In the genomic region with DNA sequence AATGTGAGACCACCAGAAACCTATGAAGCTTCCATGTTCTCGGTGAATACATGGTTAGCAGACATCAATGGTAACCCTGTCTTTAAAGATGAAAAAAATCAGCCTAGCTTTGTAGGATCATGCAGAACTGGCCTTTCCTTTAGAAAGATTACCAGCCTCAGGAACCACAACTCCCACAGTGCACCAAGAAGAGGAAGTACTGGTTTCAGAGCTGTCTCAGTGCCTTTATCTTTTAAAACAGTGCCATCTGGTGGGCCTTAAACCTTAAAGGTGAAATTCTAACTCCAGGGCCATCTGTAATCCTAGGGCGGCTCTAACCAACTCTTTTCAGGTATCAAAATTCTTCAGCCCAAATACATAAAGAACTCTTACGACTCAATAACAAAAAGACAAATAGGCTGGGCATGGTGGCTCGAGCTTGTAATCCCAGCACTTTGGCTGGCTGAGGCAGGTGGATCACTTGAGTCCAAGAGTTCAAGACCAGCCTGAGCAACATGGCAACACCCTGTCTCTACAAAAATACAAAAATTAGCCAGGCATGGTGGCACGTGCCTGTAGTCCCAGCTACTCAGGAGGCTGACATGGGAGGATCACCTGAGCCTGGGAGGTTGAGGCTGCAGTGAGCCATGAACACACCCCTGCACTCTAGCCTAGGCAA, we compare ENCODE assay signal across 8 cellular contexts. TPM values are rescaled to one million over a fixed set of nuclear protein-coding genes. Genes with fewer than 3 reads are reported as not detected.
DNase-seq lines count a peak whose midpoint lies in the region; ATAC-seq and TF ChIP-seq lines count a peak whose summit lies in the region.

No MANE protein-coding gene starts in this region.

- H3K4me3 Mint-ChIP-seq in activated CD4-positive, alpha-beta T cell treated with anti-CD3 and anti-CD28 coated beads, Interleukin-2, amount 10 ng/mL, durations not matched to agents 24 days and 14 days, result no peak overlapping the region

- no peaks in the 10 kb centered on the region for H3K27me3 ChIP-seq in BLaER1 treated with 17β-estradiol and CSF1 and Interleukin-3, amounts not matched to agents 10 nM and 100 nM

- H3K4me1 ChIP-seq in BLaER1 treated with 17β-estradiol and CSF1 and Interleukin-3, amounts not matched to agents 10 nM and 100 nM, result peaks cover 48 to 64% (median 57%) of the 10 kb centered on the region in 10 experiments

- DNase-seq in NCI-H524 (lab: John Stamatoyannopoulos, UW) (peak; percentile 56 to 85), epithelial cell of proximal tubule (ENCODE audit: low read depth) (peak; percentile 48), myocyte (ENCODE audit: low read depth) (peak; percentile 87), ureter (ENCODE audit: low spot score) (peak; percentile 66)
- peak; percentile 90 for DNase-seq in activated CD4-positive, alpha-beta T cell treated with anti-CD3 and anti-CD28 coated beads, Interleukin-2, amount 10 ng/mL, durations not matched to agents 24 days and 14 days

- peaks cover 23 to 66% (median 44%) of the 10 kb centered on the region in 11 experiments; a peak in 20 of 22 replicates for H4K20me1 ChIP-seq in BLaER1 treated with 17β-estradiol and CSF1 and Interleukin-3, amounts not matched to agents 10 nM and 100 nM

- H3K27ac ChIP-seq in BLaER1 treated with 17β-estradiol and CSF1 and Interleukin-3, amounts not matched to agents 10 nM and 100 nM, result peak overlapping the region in 1 of 11 experiments; percentile 69; a peak in 1 of 22 replicates

- H3K9ac ChIP-seq in BLaER1 treated with 17β-estradiol and CSF1 and Interleukin-3, amounts not matched to agents 10 nM and 100 nM, result no peak overlapping the region

- H3K4me1 Mint-ChIP-seq in activated CD4-positive, alpha-beta T cell treated with anti-CD3 and anti-CD28 coated beads, Interleukin-2, amount 10 ng/mL, durations not matched to agents 24 days and 14 days, result peaks cover 34% of the 10 kb centered on the region

- TF ChIP-seq CTCF in epithelial cell of proximal tubule (conservative IDR thresholded peaks at IDR 0.05; ENCODE audit: low read depth, low read length), result peak; percentile 67

- H3K36me3 Mint-ChIP-seq in activated CD4-positive, alpha-beta T cell treated with anti-CD3 and anti-CD28 coated beads, Interleukin-2, amount 10 ng/mL, durations not matched to agents 24 days and 14 days (ENCODE audit: low read depth), result peaks cover 10% of the 10 kb centered on the region

- H3K4me2 ChIP-seq in BLaER1 treated with 17β-estradiol and CSF1 and Interleukin-3, amounts not matched to agents 10 nM and 100 nM, result peak overlapping the region; percentile 73 to 92 (median 84)

- no peaks in the 10 kb centered on the region for H3K9me3 ChIP-seq in BLaER1 treated with 17β-estradiol and CSF1 and Interleukin-3, amounts not matched to agents 10 nM and 100 nM (replicated peaks in 1 of 11)

- no peaks in the 10 kb centered on the region for H3K9me3 Mint-ChIP-seq in activated CD4-positive, alpha-beta T cell treated with anti-CD3 and anti-CD28 coated beads, Interleukin-2, amount 10 ng/mL, durations not matched to agents 24 days and 14 days

- H3K4me3 ChIP-seq in BLaER1 treated with 17β-estradiol and CSF1 and Interleukin-3, amounts not matched to agents 10 nM and 100 nM, result no peak overlapping the region
- no peak overlapping the region for H3K4me3 ChIP-seq in epithelial cell of proximal tubule (ENCODE audit: low read depth, low read length)

- H3K27ac Mint-ChIP-seq in activated CD4-positive, alpha-beta T cell treated with anti-CD3 and anti-CD28 coated beads, Interleukin-2, amount 10 ng/mL, durations not matched to agents 24 days and 14 days, result no peak overlapping the region

- intact Hi-C loops in activated CD4-positive, alpha-beta T cell treated with anti-CD3 and anti-CD28 coated beads, Interleukin-2, amount 10 ng/mL, durations not matched to agents 24 days and 14 days (cut with micrococcal nuclease), result loop anchor here (1.0 to 10.0 kb wide), 3 partner anchors 142 to 539 kb away; a partner anchor contains a TSS

- ATAC-seq in GM19025 (IDR thresholded peaks at IDR 0.05; ENCODE audit: low read depth, unreplicated experiment) (peak; percentile 47), HG03520 (IDR thresholded peaks at IDR 0.05; ENCODE audit: unreplicated experiment) (peak; percentile 55)

- H3K36me3 ChIP-seq in BLaER1 treated with 17β-estradiol and CSF1 and Interleukin-3, amounts not matched to agents 10 nM and 100 nM, result 0 out of 22 replicates have a peak, but pooled peaks cover 0 to 12% (median 0%) of the 10 kb centered on the region in 11 experiments

- H3K27me3 Mint-ChIP-seq in activated CD4-positive, alpha-beta T cell treated with anti-CD3 and anti-CD28 coated beads, Interleukin-2, amount 10 ng/mL, durations not matched to agents 24 days and 14 days, result no peaks in the 10 kb centered on the region

RNA-seq across cellular contexts. Expression of a gene that starts 5.4 kb away (rescaled TPM):
- total RNA-seq in activated CD4-positive, alpha-beta T cell treated with anti-CD3 and anti-CD28 coated beads, Interleukin-2, amount 10 ng/mL, durations not matched to agents 24 days and 14 days, result 31.9 and 33.1 TPM in 2 replicates
- total RNA-seq in epithelial cell of proximal tubule (10.2 and 19.5 TPM in 2 replicates), myocyte (21.8 and 29.9 TPM in 2 replicates), ureter (26.1 TPM)
- polyA plus RNA-seq in myocyte (2012), result 29.2 TPM

RNA-seq across cellular contexts. Expression of a gene that starts 5.6 kb away (rescaled TPM):
- total RNA-seq in activated CD4-positive, alpha-beta T cell treated with anti-CD3 and anti-CD28 coated beads, Interleukin-2, amount 10 ng/mL, durations not matched to agents 24 days and 14 days, result 9.6 and 11.3 TPM in 2 replicates
- total RNA-seq in epithelial cell of proximal tubule (4.8 and 7.0 TPM in 2 replicates), myocyte (13.2 and 13.9 TPM in 2 replicates), ureter (12.4 TPM)
- polyA plus RNA-seq in myocyte (2012), result 9.4 TPM

RNA-seq across cellular contexts. Expression of a gene that starts 54.2 kb away (rescaled TPM):
- 60.8 and 64.3 TPM in 2 replicates for total RNA-seq in activated CD4-positive, alpha-beta T cell treated with anti-CD3 and anti-CD28 coated beads, Interleukin-2, amount 10 ng/mL, durations not matched to agents 24 days and 14 days
- total RNA-seq in epithelial cell of proximal tubule, result 35.3 and 57.5 TPM in 2 replicates
- total RNA-seq in myocyte, result 52.3 and 67.2 TPM in 2 replicates
- 38.3 TPM for polyA plus RNA-seq in myocyte (2012)
- total RNA-seq in ureter, result 56.3 TPM
